ENCODE assay signal across 12 cellular contexts in genomic region chr3:144636833-144637232, GRCh38.
A peak's percentile ranks its signal among the peaks of the same experiment; 100 is the strongest.
DNase-seq lines count a peak whose midpoint lies in the region; ATAC-seq, FAIRE-seq and TF ChIP-seq lines count a peak whose summit lies in the region.
"Had no signal": no experiment of that assay in that cellular context is flagged by ENCODE, and none has a peak within 500 bp of the region (broad histone marks: within the 10 kb centered on the region; RNA-seq: fewer than 3 reads in every experiment).

No MANE protein-coding gene starts in this region.

- H3K27ac Mint-ChIP-seq in neural progenitor cell, result no peak overlapping the region
- no peak overlapping the region for H3K27ac Mint-ChIP-seq in activated CD4-positive, alpha-beta memory T cell treated with anti-CD3 and anti-CD28 coated beads, Interleukin-2, amount 10 ng/mL, durations not matched to agents 7 days and 5 days
- H3K27ac Mint-ChIP-seq: CD8-positive, alpha-beta T cell had no signal

- H3K23me2 ChIP-seq in H1 (ENCODE audit: low read depth, low read length), result peaks cover 2% of the 10 kb centered on the region; the same call in 1 of the 2 replicates

- H4K8ac ChIP-seq in H1 (ENCODE audit: extremely low read depth, insufficient read depth, low read length), result no peak overlapping the region

- no peak overlapping the region for H2AK5ac ChIP-seq in H1 (ENCODE audit: low read depth, low read length)

- no peak overlapping the region for H3K14ac ChIP-seq in H1 (ENCODE audit: insufficient read length)

- H3K9me3 ChIP-seq in H1 (ENCODE audit: insufficient read depth in 2 of 2, low read depth in 1 of 2, low read length in 1 of 2) (0 out of 4 replicates have a peak, but pooled peaks cover 0 to 3% of the 10 kb centered on the region in 2 experiments), neural progenitor cell (ENCODE audit: low read depth) (no peaks in the 10 kb centered on the region), vagina (no peaks in the 10 kb centered on the region)

- TF ChIP-seq CTCF in GM12873 (IDR thresholded peaks at IDR 0.05; ENCODE audit: insufficient read depth, low read depth, low read length, missing control alignments) (peak; percentile 30), H1 (IDR thresholded peaks at IDR 0.05; ENCODE audit: control extremely low read depth in 1 of 3, insufficient read depth in 1 of 3, low read depth in 1 of 3, low read length in 3 of 3) (peak; percentile 22 to 52 (median 48)), neural progenitor cell (IDR thresholded peaks at IDR 0.05) (peak; percentile 55), vagina (IDR thresholded peaks at IDR 0.05) (no peak)

- H2BK15ac ChIP-seq in H1 (ENCODE audit: low read length), result no peak overlapping the region

- H2AFZ ChIP-seq in H1 (ENCODE audit: low read length), result peak overlapping the region; percentile 27; the same call in 1 of the 2 replicates
- H2AFZ ChIP-seq in neural progenitor cell (replicated peaks), result peak overlapping the region; percentile 48

- ATAC-seq in GM18907 (IDR thresholded peaks at IDR 0.05; ENCODE audit: unreplicated experiment), result no peak
- ATAC-seq: CD8-positive, alpha-beta T cell; left colon had no signal

- no peak overlapping the region for H3K4me3 ChIP-seq in H1 (ENCODE audit: extremely low read depth in 1 of 4, insufficient read depth in 2 of 4, low read depth in 3 of 4, low read length in 4 of 4)
- no peak overlapping the region for H3K4me3 ChIP-seq in neural progenitor cell
- H3K4me3 ChIP-seq in vagina, result no peak overlapping the region

- intact Hi-C loops in vagina (cut with DNase I), result no loop called here

- no peak for TF ChIP-seq EP300 in H1 (IDR thresholded peaks at IDR 0.05; ENCODE audit: borderline replicate concordance in 1 of 2, low read depth in 2 of 2, low read length in 2 of 2)

- H3K79me1 ChIP-seq in H1 (ENCODE audit: low read depth, low read length), result no peaks in the 10 kb centered on the region

- no peak overlapping the region for H3K23ac ChIP-seq in H1 (ENCODE audit: insufficient read length)

- H3K36me3 ChIP-seq in H1 (ENCODE audit: control insufficient read depth in 2 of 4, insufficient read depth in 4 of 4, low read length in 3 of 4), result no peaks in the 10 kb centered on the region
- H3K36me3 ChIP-seq in neural progenitor cell, result no peaks in the 10 kb centered on the region
- H3K36me3 ChIP-seq in vagina, result no peaks in the 10 kb centered on the region

- H3K18ac ChIP-seq in H1 (ENCODE audit: extremely low read depth, low read length), result no peak overlapping the region

- FAIRE-seq in HTR-8/SVneo (lab: Jason Lieb, UNC) (peak; percentile 13), H1 (lab: Jason Lieb, UNC) (no peak)
- FAIRE-seq: colon had no signal

- H3K27ac ChIP-seq in H1 (ENCODE audit: low read depth, low read length) (no peak overlapping the region), neural progenitor cell (no peak overlapping the region), vagina (no peak overlapping the region)

- H2BK5ac ChIP-seq in H1 (ENCODE audit: low read depth, low read length), result no peak overlapping the region

- CTCF ChIA-PET in H1 (lab: Charles Lee; ENCODE audit: partially characterized antibody), result interaction anchor here (0.8 to 1.6 kb wide), 11 partner anchors 8 to 363 kb away, joined by 3 to 6 read pairs (median 3); no protein-coding TSS in a partner anchor
- CTCF ChIA-PET in activated CD4-positive, alpha-beta memory T cell treated with anti-CD3 and anti-CD28 coated beads, Interleukin-2, amount 10 ng/mL, durations not matched to agents 7 days and 5 days (lab: Charles Lee), result no interaction called here

- H4K91ac ChIP-seq in H1 (replicated peaks; ENCODE audit: insufficient read length, low read length), result no peak overlapping the region

- peak in 1 of 2 experiments; percentile 16; a peak in 2 of 4 replicates for TF ChIP-seq RAD21 in H1 (IDR thresholded peaks at IDR 0.05 in 1 of 2, conservative IDR thresholded peaks at IDR 0.05 in 1 of 2; ENCODE audit: low read depth in 2 of 2, low read length in 2 of 2)

- H4K20me1 ChIP-seq in H1 (replicated peaks in 1 of 2; ENCODE audit: control insufficient read depth in 1 of 2, insufficient read depth in 2 of 2, low read length in 2 of 2), result no peaks in the 10 kb centered on the region
- no peaks in the 10 kb centered on the region for H4K20me1 ChIP-seq in neural progenitor cell (ENCODE audit: low read depth)

- no peak overlapping the region for H3K4me3 Mint-ChIP-seq in neural progenitor cell
- no peak overlapping the region for H3K4me3 Mint-ChIP-seq in activated CD4-positive, alpha-beta memory T cell treated with anti-CD3 and anti-CD28 coated beads, Interleukin-2, amount 10 ng/mL, durations not matched to agents 7 days and 5 days
- H3K4me3 Mint-ChIP-seq: CD8-positive, alpha-beta T cell had no signal

- H3K4me2 ChIP-seq in H1 (ENCODE audit: insufficient read depth in 1 of 2, low read depth in 2 of 2, low read length in 2 of 2) (peak overlapping the region in 1 of 2 experiments; percentile 15; a peak in 2 of 4 replicates), neural progenitor cell (no peak overlapping the region)

- H3K9ac ChIP-seq in H1 (replicated peaks in 1 of 4; ENCODE audit: extremely low read depth in 1 of 4, low read depth in 3 of 4, low read length in 3 of 4), result no peak overlapping the region
- no peak overlapping the region for H3K9ac ChIP-seq in neural progenitor cell

- TF ChIP-seq POLR2A in H1 (IDR thresholded peaks at IDR 0.05; ENCODE audit: control extremely low read depth in 1 of 2, low read depth in 2 of 2, low read length in 2 of 2), result no peak
- no peak for TF ChIP-seq POLR2A in vagina (IDR thresholded peaks at IDR 0.05)

- DNase-seq in HTR-8/SVneo (ENCODE audit: insufficient read length, low spot score), result no peak
- DNase-seq in H1 (ENCODE audit: low read depth in 1 of 2, low spot score in 2 of 2), result peak; percentile 9 to 56
- peak; percentile 62 for DNase-seq in neural progenitor cell (ENCODE audit: low spot score)
- DNase-seq in activated CD4-positive, alpha-beta memory T cell treated with anti-CD3 and anti-CD28 coated beads, Interleukin-2, amount 10 ng/mL, durations not matched to agents 7 days and 5 days, result no peak
- DNase-seq in vagina (ENCODE audit: extremely low spot score in 2 of 2), result no peak
- DNase-seq: CD8-positive, alpha-beta T cell; left colon; MV-4-11; NCI-H446 had no signal

- 74% methylated on average over 2 of the region's 2 CpGs; no CpG with 5 or more reads in 1 of the 2 experiments for WGBS in H1 (ENCODE audit: extremely low coverage in 1 of 2, insufficient coverage in 1 of 2, insufficient read length in 1 of 2, insufficient replicate concordance in 2 of 2, low coverage in 1 of 2, low lambda C conversion rate in 2 of 2, missing lambda C conversion rate in 1 of 2), 2 experiments

- H3K4me1 Mint-ChIP-seq in neural progenitor cell, result no peaks in the 10 kb centered on the region
- no peaks in the 10 kb centered on the region for H3K4me1 Mint-ChIP-seq in activated CD4-positive, alpha-beta memory T cell treated with anti-CD3 and anti-CD28 coated beads, Interleukin-2, amount 10 ng/mL, durations not matched to agents 7 days and 5 days

- peaks cover 2% of the 10 kb centered on the region for H3K27me3 Mint-ChIP-seq in neural progenitor cell (ENCODE audit: insufficient read depth, low read depth)
- no peaks in the 10 kb centered on the region for H3K27me3 Mint-ChIP-seq in activated CD4-positive, alpha-beta memory T cell treated with anti-CD3 and anti-CD28 coated beads, Interleukin-2, amount 10 ng/mL, durations not matched to agents 7 days and 5 days

- no peak overlapping the region for H2BK12ac ChIP-seq in H1 (ENCODE audit: low read depth, low read length)

- H3K27me3 ChIP-seq in H1 (replicated peaks in 1 of 4; ENCODE audit: control insufficient read depth in 3 of 4, extremely low read depth in 1 of 4, insufficient read depth in 3 of 4, low read length in 3 of 4), result no peaks in the 10 kb centered on the region
- H3K27me3 ChIP-seq in neural progenitor cell, result no peaks in the 10 kb centered on the region
- no peaks in the 10 kb centered on the region for H3K27me3 ChIP-seq in vagina

- H2BK20ac ChIP-seq in H1 (ENCODE audit: low read length), result no peak overlapping the region

- H3K36me3 Mint-ChIP-seq in neural progenitor cell, result no peaks in the 10 kb centered on the region
- H3K36me3 Mint-ChIP-seq in activated CD4-positive, alpha-beta memory T cell treated with anti-CD3 and anti-CD28 coated beads, Interleukin-2, amount 10 ng/mL, durations not matched to agents 7 days and 5 days (ENCODE audit: low read depth), result no peaks in the 10 kb centered on the region
- H3K36me3 Mint-ChIP-seq: CD8-positive, alpha-beta T cell had no signal

- POLR2A ChIA-PET in H1 (lab: Charles Lee; ENCODE audit: partially characterized antibody), result no interaction called here
- POLR2A ChIA-PET in activated CD4-positive, alpha-beta memory T cell treated with anti-CD3 and anti-CD28 coated beads, Interleukin-2, amount 10 ng/mL, durations not matched to agents 7 days and 5 days (lab: Charles Lee), result no interaction called here

- no peak overlapping the region for H4K5ac ChIP-seq in H1 (ENCODE audit: insufficient read length, low read depth, low read length)

- H3K79me2 ChIP-seq in H1 (ENCODE audit: control insufficient read depth in 1 of 2, insufficient read depth in 2 of 2, low read length in 2 of 2) (no peaks in the 10 kb centered on the region), neural progenitor cell (ENCODE audit: low read depth) (no peaks in the 10 kb centered on the region)

- H3K4me1 ChIP-seq in H1 (replicated peaks in 1 of 4; ENCODE audit: control insufficient read depth in 3 of 4, insufficient read depth in 4 of 4, low read length in 3 of 4), result no peaks in the 10 kb centered on the region; a peak in 1 of 7 replicates
- H3K4me1 ChIP-seq in neural progenitor cell, result peaks cover 7% of the 10 kb centered on the region
- H3K4me1 ChIP-seq in vagina, result no peaks in the 10 kb centered on the region

- no peak overlapping the region for H2BK120ac ChIP-seq in H1 (replicated peaks; ENCODE audit: low read depth, low read length)

- no peak overlapping the region for H3K56ac ChIP-seq in H1 (replicated peaks; ENCODE audit: insufficient read length, low read depth, low read length)

- no peak overlapping the region for H3K4ac ChIP-seq in H1 (replicated peaks; ENCODE audit: insufficient read length, low read depth, low read length)

- peaks cover 3% of the 10 kb centered on the region for H3K9me3 Mint-ChIP-seq in neural progenitor cell
- H3K9me3 Mint-ChIP-seq in activated CD4-positive, alpha-beta memory T cell treated with anti-CD3 and anti-CD28 coated beads, Interleukin-2, amount 10 ng/mL, durations not matched to agents 7 days and 5 days, result no peaks in the 10 kb centered on the region

- no peaks in the 10 kb centered on the region for H3F3A ChIP-seq in neural progenitor cell (ENCODE audit: low read depth)

TF ChIP-seq in H1, 55 proteins besides CTCF, POLR2A, EP300 and RAD21 (continues in another document):
- TF ChIP-seq NRF1 (IDR thresholded peaks at IDR 0.05; ENCODE audit: low read depth, low read length), result no peak
- TF ChIP-seq EGR1 (IDR thresholded peaks at IDR 0.05; ENCODE audit: borderline replicate concordance, low read depth, low read length), result no peak
- no peak for TF ChIP-seq GABPA (IDR thresholded peaks at IDR 0.05; ENCODE audit: borderline replicate concordance, insufficient read depth, low read length)
- TF ChIP-seq HDAC6 (IDR thresholded peaks at IDR 0.05; ENCODE audit: low read depth, low read length), result no peak
- peak; percentile 73; the same call in 1 of the 2 replicates for TF ChIP-seq YY1 (IDR thresholded peaks at IDR 0.05; ENCODE audit: low read depth, low read length)
- TF ChIP-seq TEAD4 (IDR thresholded peaks at IDR 0.05; ENCODE audit: low read depth, low read length), result peak; percentile 65; the same call in 1 of the 2 replicates

Comparison
In these comparisons a context has a peak if more than half of its experiments do, and no peak if none do; other contexts are left out.
1. CTCF ChIP-seq: peak in GM12873 (single experiment), H1 (3 of 3) and neural progenitor cell (single experiment); none in vagina (0 of 3).
2. DNase-seq: peak in H1 (2 of 2) and neural progenitor cell (single experiment); none in HTR-8/SVneo (single experiment), activated CD4-positive, alpha-beta memory T cell treated with anti-CD3 and anti-CD28 coated beads, Interleukin-2, amount 10 ng/mL, durations not matched to agents 7 days and 5 days (single experiment) and vagina (0 of 2).